Comparison of ENCODE assay signal across 1 cellular context in the genomic region with DNA sequence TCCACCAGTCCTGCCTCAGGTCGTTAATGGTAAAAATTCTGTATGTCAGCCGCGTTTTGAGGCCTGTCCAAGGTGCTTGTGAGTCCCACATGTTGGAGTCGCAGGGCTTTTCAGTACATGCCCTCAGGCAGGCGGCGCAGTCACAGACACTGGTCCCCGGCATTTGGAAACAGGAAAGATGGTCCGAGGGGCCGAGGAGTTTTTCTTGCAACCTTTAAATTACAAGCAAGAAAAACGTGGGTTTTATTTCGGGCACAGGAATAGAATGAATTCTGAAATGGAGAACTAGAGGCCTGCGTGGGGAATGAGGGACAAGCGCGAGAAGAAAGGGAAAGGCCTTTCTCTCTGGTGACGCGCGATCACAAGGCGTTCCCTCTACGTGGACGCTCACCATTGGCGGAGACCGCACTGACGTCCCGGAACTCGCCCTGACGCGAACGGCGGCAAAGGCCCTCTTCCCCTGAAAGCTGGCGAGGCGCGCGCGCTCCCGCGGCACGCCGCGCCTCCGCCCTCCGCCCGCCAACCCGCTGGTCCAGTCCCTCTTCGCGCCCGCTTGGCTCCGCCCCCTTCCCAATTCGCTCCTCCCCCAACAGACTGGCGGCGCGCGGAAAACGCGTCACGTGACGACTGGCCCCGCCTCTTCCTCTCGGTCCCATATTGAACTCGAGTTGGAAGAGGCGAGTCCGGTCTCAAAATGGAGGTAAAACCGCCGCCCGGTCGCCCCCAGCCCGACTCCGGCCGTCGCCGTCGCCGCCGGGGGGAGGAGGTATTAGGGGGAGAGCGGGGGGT.
TF ChIP-seq lines count a peak whose summit lies in the region.

HNRNPA3 (plus strand) TSS at position 689 of the 789 bp plus-strand sequence; CDS start at position 695, 6 bp downstream.

TF ChIP-seq in HepG2, 621 proteins besides CTCF, POLR2A, EP300 and RAD21 (continued from another document):
- peak; percentile 8 for TF ChIP-seq SMC3 (IDR thresholded peaks at IDR 0.05; ENCODE audit: low read length)
- no peak for TF ChIP-seq DBP (CRISPR knock-in tag; IDR thresholded peaks at IDR 0.05; ENCODE audit: not compliant biosample characterization)
- peak; percentile 98 for TF ChIP-seq RAD51 (IDR thresholded peaks at IDR 0.05; ENCODE audit: borderline replicate concordance)
- TF ChIP-seq ARNTL (CRISPR knock-in tag; IDR thresholded peaks at IDR 0.05), result peak; percentile 61
- TF ChIP-seq HES4 (CRISPR knock-in tag; IDR thresholded peaks at IDR 0.05; ENCODE audit: borderline replicate concordance), result no peak; the same call in 1 of the 2 replicates
- peak; percentile 77; the same call in 1 of the 2 replicates for TF ChIP-seq ZNF20 (CRISPR knock-in tag; IDR thresholded peaks at IDR 0.05)
- peak; percentile 69; the same call in 1 of the 2 replicates for TF ChIP-seq ZNF281 (CRISPR knock-in tag; IDR thresholded peaks at IDR 0.05; ENCODE audit: borderline replicate concordance)
- TF ChIP-seq SMARCC2 (IDR thresholded peaks at IDR 0.05), result no peak
- no peak; the same call in 1 of the 2 replicates for TF ChIP-seq ARNT2 (CRISPR knock-in tag; IDR thresholded peaks at IDR 0.05; ENCODE audit: low read depth)
- no peak for TF ChIP-seq MZF1 (CRISPR knock-in tag; IDR thresholded peaks at IDR 0.05; ENCODE audit: borderline replicate concordance)
- TF ChIP-seq, protein P1, sequence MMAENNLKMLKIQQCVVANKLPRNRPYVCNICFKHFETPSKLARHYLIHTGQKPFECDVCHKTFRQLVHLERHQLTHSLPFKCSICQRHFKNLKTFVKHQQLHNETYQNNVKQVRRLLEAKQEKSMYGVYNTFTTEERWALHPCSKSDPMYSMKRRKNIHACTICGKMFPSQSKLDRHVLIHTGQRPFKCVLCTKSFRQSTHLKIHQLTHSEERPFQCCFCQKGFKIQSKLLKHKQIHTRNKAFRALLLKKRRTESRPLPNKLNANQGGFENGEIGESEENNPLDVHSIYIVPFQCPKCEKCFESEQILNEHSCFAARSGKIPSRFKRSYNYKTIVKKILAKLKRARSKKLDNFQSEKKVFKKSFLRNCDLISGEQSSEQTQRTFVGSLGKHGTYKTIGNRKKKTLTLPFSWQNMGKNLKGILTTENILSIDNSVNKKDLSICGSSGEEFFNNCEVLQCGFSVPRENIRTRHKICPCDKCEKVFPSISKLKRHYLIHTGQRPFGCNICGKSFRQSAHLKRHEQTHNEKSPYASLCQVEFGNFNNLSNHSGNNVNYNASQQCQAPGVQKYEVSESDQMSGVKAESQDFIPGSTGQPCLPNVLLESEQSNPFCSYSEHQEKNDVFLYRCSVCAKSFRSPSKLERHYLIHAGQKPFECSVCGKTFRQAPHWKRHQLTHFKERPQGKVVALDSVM (CRISPR knock-in tag; IDR thresholded peaks at IDR 0.05), result no peak
- peak; percentile 93 for TF ChIP-seq ZBTB21 (CRISPR knock-in tag; IDR thresholded peaks at IDR 0.05)
- TF ChIP-seq SP2 (CRISPR knock-in tag; IDR thresholded peaks at IDR 0.05), result peak; percentile 80
- peak; percentile 49; the same call in 1 of the 2 replicates for TF ChIP-seq HMG20A (CRISPR knock-in tag; IDR thresholded peaks at IDR 0.05; ENCODE audit: borderline replicate concordance)
- TF ChIP-seq, protein P2, sequence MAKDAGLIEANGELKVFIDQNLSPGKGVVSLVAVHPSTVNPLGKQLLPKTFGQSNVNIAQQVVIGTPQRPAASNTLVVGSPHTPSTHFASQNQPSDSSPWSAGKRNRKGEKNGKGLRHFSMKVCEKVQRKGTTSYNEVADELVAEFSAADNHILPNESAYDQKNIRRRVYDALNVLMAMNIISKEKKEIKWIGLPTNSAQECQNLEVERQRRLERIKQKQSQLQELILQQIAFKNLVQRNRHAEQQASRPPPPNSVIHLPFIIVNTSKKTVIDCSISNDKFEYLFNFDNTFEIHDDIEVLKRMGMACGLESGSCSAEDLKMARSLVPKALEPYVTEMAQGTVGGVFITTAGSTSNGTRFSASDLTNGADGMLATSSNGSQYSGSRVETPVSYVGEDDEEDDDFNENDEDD (CRISPR knock-in tag; IDR thresholded peaks at IDR 0.05; ENCODE audit: borderline replicate concordance), result peak; percentile 96
- TF ChIP-seq ZNF782 (CRISPR knock-in tag; IDR thresholded peaks at IDR 0.05; ENCODE audit: borderline replicate concordance), result peak; percentile 61; the same call in 1 of the 2 replicates
- peak; percentile 73 for TF ChIP-seq KMT2A (CRISPR knock-in tag; IDR thresholded peaks at IDR 0.05)
- TF ChIP-seq ZNF746 (CRISPR knock-in tag; IDR thresholded peaks at IDR 0.05), result peak; percentile 42; the same call in 1 of the 2 replicates
- no peak; the same call in 1 of the 2 replicates for TF ChIP-seq REL (CRISPR knock-in tag; conservative IDR thresholded peaks at IDR 0.05)
